In the genomic region with DNA sequence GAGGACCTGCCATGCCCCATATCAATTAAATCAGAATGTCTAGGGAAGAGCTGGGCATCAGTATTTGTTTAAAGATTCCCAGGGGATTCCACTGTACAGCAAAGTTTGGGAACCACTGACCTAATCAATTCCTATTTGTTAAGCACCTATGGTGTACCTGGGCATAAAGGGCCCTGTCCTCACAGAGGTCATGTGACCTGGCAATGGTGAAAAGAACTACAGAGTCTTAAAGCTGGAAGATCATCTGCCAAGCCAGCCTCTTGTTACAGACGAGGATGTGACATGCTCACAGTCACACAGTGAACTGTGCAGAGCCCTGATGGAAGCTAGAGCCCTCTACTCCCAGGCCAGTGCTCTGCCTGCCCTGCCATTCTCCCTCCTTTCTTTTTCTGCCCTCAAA, we compare ENCODE assay signal across 26 cellular contexts. TPM values are rescaled to one million over a fixed set of nuclear protein-coding genes. Genes with fewer than 3 reads are reported as not detected.
A peak's percentile ranks its signal among the peaks of the same experiment; 100 is the strongest.
DNase-seq lines count a peak whose midpoint lies in the region; ATAC-seq and TF ChIP-seq lines count a peak whose summit lies in the region.
"Had no signal": no experiment of that assay in that cellular context is flagged by ENCODE, and none has a peak within 500 bp of the region (broad histone marks: within the 10 kb centered on the region; RNA-seq: fewer than 3 reads in every experiment).

No MANE protein-coding gene starts in this region.

- no peak overlapping the region for H2AFZ ChIP-seq in mammary epithelial cell (ENCODE audit: low read depth, low read length)

- no peaks in the 10 kb centered on the region for H3K9me3 Mint-ChIP-seq in chondrocyte (ENCODE audit: low read depth)
- H3K9me3 Mint-ChIP-seq: activated naive CD8-positive, alpha-beta T cell treated with anti-CD3 and anti-CD28 coated beads, Interleukin-2, amount 50 U/mL, for 24 hours; naive B cell had no signal

- intact Hi-C loops in lower lobe of right lung (cut with DNase I), result no loop called here
- intact Hi-C loops in stomach (cut with DNase I; ENCODE audit: low total_unique reads), result no loop called here
- intact Hi-C loops in uterus (cut with DNase I; ENCODE audit: low total_unique reads), result no loop called here
- intact Hi-C loops in mammary epithelial cell (cut with micrococcal nuclease), result no loop called here

- H4K20me1 ChIP-seq in mammary epithelial cell (ENCODE audit: insufficient read depth, low read length), result no peaks in the 10 kb centered on the region

- ATAC-seq in lower lobe of right lung, result no peak
- ATAC-seq in HG03442 (IDR thresholded peaks at IDR 0.05; ENCODE audit: unreplicated experiment), result no peak
- ATAC-seq: activated CD8-positive, alpha-beta memory T cell treated with anti-CD3 and anti-CD28 coated beads, Interleukin-2, amount 10 ng/mL, durations not matched to agents 7 days and 5 days; activated naive CD8-positive, alpha-beta T cell treated with anti-CD3 and anti-CD28 coated beads, Interleukin-2, amount 50 U/mL, for 24 hours; left lobe of liver; right lobe of liver had no signal

- no peaks in the 10 kb centered on the region for H3K27me3 ChIP-seq in lower lobe of right lung (ENCODE audit: low read depth)
- no peaks in the 10 kb centered on the region for H3K27me3 ChIP-seq in stomach
- H3K27me3 ChIP-seq in uterus, result no peaks in the 10 kb centered on the region
- H3K27me3 ChIP-seq in mammary epithelial cell (ENCODE audit: insufficient read depth, low read length), result no peaks in the 10 kb centered on the region
- H3K27me3 ChIP-seq: BE2C, right lobe of liver, SJCRH30 had no signal

- H3K27ac ChIP-seq in lower lobe of right lung, result peak overlapping the region; percentile 56
- H3K27ac ChIP-seq in stomach, result peak overlapping the region in 4 of 5 donors; percentile 41 to 84 (median 66)
- peak overlapping the region; percentile 78 to 88 for H3K27ac ChIP-seq in uterus
- no peak overlapping the region for H3K27ac ChIP-seq in mammary epithelial cell (ENCODE audit: insufficient read depth, low read depth, low read length)
- H3K27ac ChIP-seq: neutrophil, right lobe of liver, SJCRH30 had no signal

- WGBS in stomach, 5 donors, result 27 to 63% (median 50%) methylated on average over 1 of the region's 1 CpG
- 29% methylated on average over 1 of the region's 1 CpG for WGBS in mammary epithelial cell (ENCODE audit: low coverage, missing lambda C conversion rate)

- CTCF ChIA-PET in mammary epithelial cell (lab: Charles Lee; ENCODE audit: low non-redundant PET), result no interaction called here

- H3K79me2 ChIP-seq in mammary epithelial cell (ENCODE audit: insufficient read depth, low read length), result no peaks in the 10 kb centered on the region

- TF ChIP-seq CTCF in chondrocyte (IDR thresholded peaks at IDR 0.05) (no peak), lower lobe of right lung (IDR thresholded peaks at IDR 0.05) (no peak), stomach (IDR thresholded peaks at IDR 0.05) (no peak), uterus (IDR thresholded peaks at IDR 0.05) (no peak), mammary epithelial cell (conservative IDR thresholded peaks at IDR 0.05 in 1 of 2, IDR thresholded peaks at IDR 0.05 in 1 of 2; ENCODE audit: extremely low read depth in 1 of 2, insufficient read depth in 1 of 2, low read depth in 1 of 2, low read length in 2 of 2) (no peak)

- no peak overlapping the region for H3K4me3 Mint-ChIP-seq in chondrocyte (ENCODE audit: unreplicated experiment)
- H3K4me3 Mint-ChIP-seq: activated CD8-positive, alpha-beta memory T cell treated with anti-CD3 and anti-CD28 coated beads, Interleukin-2, amount 10 ng/mL, durations not matched to agents 7 days and 5 days; activated naive CD8-positive, alpha-beta T cell treated with anti-CD3 and anti-CD28 coated beads, Interleukin-2, amount 50 U/mL, for 24 hours; naive B cell had no signal

- no peak for TF ChIP-seq POLR2A in stomach (IDR thresholded peaks at IDR 0.05)
- no peak for TF ChIP-seq POLR2A in uterus (IDR thresholded peaks at IDR 0.05)

- no peak overlapping the region for H3K4me2 ChIP-seq in mammary epithelial cell (ENCODE audit: insufficient read depth, low read depth, low read length)

- H3K4me1 ChIP-seq in lower lobe of right lung (peaks cover 5% of the 10 kb centered on the region), stomach (peaks cover 0 to 44% (median 19%) of the 10 kb centered on the region in 4 donors), uterus (peaks cover 6 to 13% of the 10 kb centered on the region in 2 donors), mammary epithelial cell (ENCODE audit: insufficient read depth, low read length) (peaks cover 6% of the 10 kb centered on the region)
- H3K4me1 ChIP-seq: BE2C, right lobe of liver, SJCRH30 had no signal

- H3K27me3 Mint-ChIP-seq in chondrocyte (ENCODE audit: low read depth), result no peaks in the 10 kb centered on the region
- H3K27me3 Mint-ChIP-seq: activated naive CD8-positive, alpha-beta T cell treated with anti-CD3 and anti-CD28 coated beads, Interleukin-2, amount 50 U/mL, for 24 hours had no signal

- H3K9ac ChIP-seq in mammary epithelial cell (ENCODE audit: insufficient read depth, low read length), result no peak overlapping the region

- dilution Hi-C loops in mammary epithelial cell (cut with HindIII; ENCODE audit: low sequenced_read_pairs), result no loop called here

- H3K4me3 ChIP-seq in lower lobe of right lung (no peak overlapping the region), stomach (no peak overlapping the region), uterus (no peak overlapping the region), mammary epithelial cell (replicated peaks in 1 of 3; ENCODE audit: insufficient read depth in 1 of 3, low read depth in 2 of 3, low read length in 3 of 3) (no peak overlapping the region)
- H3K4me3 ChIP-seq: right lobe of liver, SJCRH30 had no signal

- no TSS peak for BruUV-seq in mammary epithelial cell (replicated peaks; lab: Mats Ljungman, UMichigan)

- peaks cover 35% of the 10 kb centered on the region for H3K4me1 Mint-ChIP-seq in chondrocyte (ENCODE audit: low read depth)
- H3K4me1 Mint-ChIP-seq: activated CD8-positive, alpha-beta memory T cell treated with anti-CD3 and anti-CD28 coated beads, Interleukin-2, amount 10 ng/mL, durations not matched to agents 7 days and 5 days; activated naive CD8-positive, alpha-beta T cell treated with anti-CD3 and anti-CD28 coated beads, Interleukin-2, amount 50 U/mL, for 24 hours; naive B cell had no signal

- peak overlapping the region; percentile 77 for H3K27ac Mint-ChIP-seq in chondrocyte (ENCODE audit: unreplicated experiment)
- H3K27ac Mint-ChIP-seq: activated CD8-positive, alpha-beta memory T cell treated with anti-CD3 and anti-CD28 coated beads, Interleukin-2, amount 10 ng/mL, durations not matched to agents 7 days and 5 days; activated naive CD8-positive, alpha-beta T cell treated with anti-CD3 and anti-CD28 coated beads, Interleukin-2, amount 50 U/mL, for 24 hours; naive B cell had no signal

- H3K36me3 ChIP-seq in lower lobe of right lung, result no peaks in the 10 kb centered on the region
- no peaks in the 10 kb centered on the region for H3K36me3 ChIP-seq in stomach
- H3K36me3 ChIP-seq in uterus, result no peaks in the 10 kb centered on the region
- no peaks in the 10 kb centered on the region for H3K36me3 ChIP-seq in mammary epithelial cell (ENCODE audit: insufficient read depth, low read length)
- H3K36me3 ChIP-seq: BE2C, neutrophil, right lobe of liver, SJCRH30 had no signal

- no peak for TF ChIP-seq EP300 in stomach (IDR thresholded peaks at IDR 0.05)

- DNase-seq in chondrocyte (ENCODE audit: low spot score) (no peak), lower lobe of right lung (no peak), stomach (no peak), uterus (no peak), mammary epithelial cell (no peak), AML-193 (lab: John Stamatoyannopoulos, UW) (no peak)
- DNase-seq in stimulated activated CD4-positive, alpha-beta T cell treated with anti-CD3 and anti-CD28 coated beads, Interleukin-1b, Interleukin-23, amount 100 ng/mL, for 48 hours, result no peak
- DNase-seq: activated CD4-positive, alpha-beta T cell treated with anti-CD3 and anti-CD28 coated beads, Interleukin-2, amount 50 U/mL, for 1 hour; activated CD8-positive, alpha-beta memory T cell treated with anti-CD3 and anti-CD28 coated beads, Interleukin-2, amount 10 ng/mL, durations not matched to agents 7 days and 5 days; activated naive CD8-positive, alpha-beta T cell treated with anti-CD3 and anti-CD28 coated beads, Interleukin-2, amount 50 U/mL, for 24 hours; activated T-cell treated with anti-CD3 and anti-CD28 coated beads, Interleukin-2, amount 50 U/mL, for 48 hours; BE2C; GOT3; IMR-90; naive B cell; NCI-H1694; NCI-H446 treated with DMSO at 0.1 percent for 48 hours; NCI-H774; right lobe of liver; SJCRH30; stimulated activated CD4-positive, alpha-beta T cell treated with anti-CD3 and anti-CD28 coated beads, Interleukin-4, amount 100 ng/mL, for 4 hours; T1000 had no signal

- in situ Hi-C loops in mammary epithelial cell (cut with MboI; ENCODE audit: low sequenced_read_pairs in 2 of 2), result no loop called here

- H3K9me3 ChIP-seq in lower lobe of right lung (no peaks in the 10 kb centered on the region), stomach (no peaks in the 10 kb centered on the region), uterus (no peaks in the 10 kb centered on the region), mammary epithelial cell (replicated peaks; ENCODE audit: insufficient read depth, low read length) (no peaks in the 10 kb centered on the region)
- H3K9me3 ChIP-seq: BE2C, neutrophil, right lobe of liver, SJCRH30 had no signal

- H3K36me3 Mint-ChIP-seq in chondrocyte (ENCODE audit: low read depth), result no peaks in the 10 kb centered on the region
- H3K36me3 Mint-ChIP-seq: activated CD8-positive, alpha-beta memory T cell treated with anti-CD3 and anti-CD28 coated beads, Interleukin-2, amount 10 ng/mL, durations not matched to agents 7 days and 5 days; naive B cell had no signal

RNA-seq across cellular contexts. Expression of a gene that starts 23.3 kb away (rescaled TPM):
- not detected in 3 replicates for total RNA-seq in chondrocyte
- not detected for total RNA-seq in lower lobe of right lung
- under 1 TPM in 1 of 5 donors, not detected in 4; under 0.01 TPM for total RNA-seq in stomach
- not detected for polyA plus RNA-seq in stomach
- not detected for total RNA-seq in uterus
- not detected for total RNA-seq in mammary epithelial cell
- 0.02 TPM for polyA plus RNA-seq in mammary epithelial cell
- not detected for polyA minus RNA-seq in mammary epithelial cell
- total RNA-seq: endothelial cell of umbilical vein, IMR-90, left lobe of liver, SJCRH30 had no signal
